ENCODE assay signal across 24 cellular contexts in genomic region chr16:12211870-12212690, GRCh38.
DNase-seq lines count a peak whose midpoint lies in the region; ATAC-seq, FAIRE-seq and TF ChIP-seq lines count a peak whose summit lies in the region.
"Had no signal": no experiment of that assay in that cellular context is flagged by ENCODE, and none has a peak within 500 bp of the region (broad histone marks: within the 10 kb centered on the region; RNA-seq: fewer than 3 reads in every experiment).

No MANE protein-coding gene starts in this region.

- no peaks in the 10 kb centered on the region for H3K27me3 ChIP-seq in liver (ENCODE audit: control insufficient read depth in 4 of 4, insufficient read depth in 4 of 4, low read length in 3 of 4)
- H3K27me3 ChIP-seq: BLaER1 treated with 17β-estradiol and CSF1 and Interleukin-3, amounts not matched to agents 10 nM and 100 nM; SJSA1 had no signal

- H3K4me1 Mint-ChIP-seq in type B pancreatic cell (ENCODE audit: unreplicated experiment): peaks cover 13% of the 10 kb centered on the region
- H3K4me1 Mint-ChIP-seq in activated CD4-positive, alpha-beta T cell treated with anti-CD3 and anti-CD28 coated beads, Interleukin-2, amount 10 ng/mL, durations not matched to agents 7 days and 5 days: no peaks in the 10 kb centered on the region

- H3K4me3 Mint-ChIP-seq in type B pancreatic cell: no peak overlapping the region
- H3K4me3 Mint-ChIP-seq in activated CD4-positive, alpha-beta T cell treated with anti-CD3 and anti-CD28 coated beads, Interleukin-2, amount 10 ng/mL, durations not matched to agents 7 days and 5 days: no peak overlapping the region
- H3K4me3 Mint-ChIP-seq: CD8-positive, alpha-beta T cell had no signal

- TF ChIP-seq CTCF in liver (IDR thresholded peaks at IDR 0.05; ENCODE audit: low read depth, low read length, missing input control): no peak
- no peak for TF ChIP-seq CTCF in type B pancreatic cell (conservative IDR thresholded peaks at IDR 0.05)

- H3K27me3 Mint-ChIP-seq in type B pancreatic cell: no peaks in the 10 kb centered on the region
- H3K27me3 Mint-ChIP-seq in activated CD4-positive, alpha-beta T cell treated with anti-CD3 and anti-CD28 coated beads, Interleukin-2, amount 10 ng/mL, durations not matched to agents 7 days and 5 days: no peaks in the 10 kb centered on the region

- H3K27ac ChIP-seq in liver (ENCODE audit: low read depth in 1 of 2, low read length in 2 of 2): peak overlapping the region; percentile 66 to 71
- H3K27ac ChIP-seq: 22Rv1; BLaER1 treated with 17β-estradiol and CSF1 and Interleukin-3, amounts not matched to agents 10 nM and 100 nM; SJSA1 had no signal

- ATAC-seq in HG03139 (IDR thresholded peaks at IDR 0.05; ENCODE audit: unreplicated experiment): no peak
- ATAC-seq: CD8-positive, alpha-beta T cell had no signal

- DNase-seq in NCI-H82 treated with DMSO at 0.1 percent for 48 hours (lab: John Stamatoyannopoulos, UW; ENCODE audit: unreplicated experiment): peak; percentile 16
- DNase-seq in NCI-H82 (lab: John Stamatoyannopoulos, UW): no peak
- DNase-seq in glomerular visceral epithelial cell (ENCODE audit: extremely low spot score): peak; percentile 5
- no peak for DNase-seq in type B pancreatic cell (ENCODE audit: extremely low spot score, unreplicated experiment)
- DNase-seq in activated CD4-positive, alpha-beta T cell treated with anti-CD3 and anti-CD28 coated beads, Interleukin-2, amount 10 ng/mL, durations not matched to agents 7 days and 5 days: no peak
- DNase-seq in HTR-8/SVneo (ENCODE audit: insufficient read length, low spot score): no peak
- DNase-seq: CD8-positive, alpha-beta T cell; DMS53; GDM1; KG1; NCI-H1092; NCI-H1436; NCI-H187 treated with DMSO at 0.1 percent for 48 hours; NCI-H2107; NCI-H2227 treated with DMSO at 0.1 percent for 48 hours; NCI-H510A; NK-92 treated with Interleukin-12 subunit alpha and Interleukin-12 subunit beta, amount 100 ng/mL, for 24 hours had no signal

- POLR2A ChIA-PET in activated CD4-positive, alpha-beta T cell treated with anti-CD3 and anti-CD28 coated beads, Interleukin-2, amount 10 ng/mL, durations not matched to agents 7 days and 5 days (lab: Charles Lee): no interaction called here

- WGBS in liver: 52% methylated on average over 15 of the region's 15 CpGs

- H3K9me3 Mint-ChIP-seq in type B pancreatic cell: peaks cover 5% of the 10 kb centered on the region
- peaks cover 2% of the 10 kb centered on the region for H3K9me3 Mint-ChIP-seq in activated CD4-positive, alpha-beta T cell treated with anti-CD3 and anti-CD28 coated beads, Interleukin-2, amount 10 ng/mL, durations not matched to agents 7 days and 5 days

- no peak for FAIRE-seq in HTR-8/SVneo (lab: Jason Lieb, UNC)
- FAIRE-seq: D721Med, RCC 7860 had no signal

- CTCF ChIA-PET in activated CD4-positive, alpha-beta T cell treated with anti-CD3 and anti-CD28 coated beads, Interleukin-2, amount 10 ng/mL, durations not matched to agents 7 days and 5 days (lab: Charles Lee): no interaction called here

- no peak for TF ChIP-seq RAD21 in liver (IDR thresholded peaks at IDR 0.05)

- H3K4me3 ChIP-seq in liver (ENCODE audit: low read depth in 1 of 3, low read length in 3 of 3): no peak overlapping the region
- H3K4me3 ChIP-seq: BLaER1 treated with 17β-estradiol and CSF1 and Interleukin-3, amounts not matched to agents 10 nM and 100 nM; SJSA1 had no signal

- H3K27ac Mint-ChIP-seq in type B pancreatic cell: peak overlapping the region; percentile 68
- no peak overlapping the region for H3K27ac Mint-ChIP-seq in activated CD4-positive, alpha-beta T cell treated with anti-CD3 and anti-CD28 coated beads, Interleukin-2, amount 10 ng/mL, durations not matched to agents 7 days and 5 days
- H3K27ac Mint-ChIP-seq: CD8-positive, alpha-beta T cell had no signal

- H3K9me3 ChIP-seq in liver (ENCODE audit: control insufficient read depth in 4 of 4, low read length in 3 of 4): no peaks in the 10 kb centered on the region
- H3K9me3 ChIP-seq: SJSA1 had no signal

- no peaks in the 10 kb centered on the region for H3K36me3 ChIP-seq in liver (ENCODE audit: control insufficient read depth in 4 of 4, insufficient read depth in 3 of 4, low read depth in 1 of 4, low read length in 3 of 4)
- H3K36me3 ChIP-seq: SJSA1 had no signal

- H3K4me1 ChIP-seq in liver (ENCODE audit: control insufficient read depth in 4 of 4, insufficient read depth in 4 of 4, low read length in 3 of 4): peaks cover 4 to 15% (median 9%) of the 10 kb centered on the region in 4 donors
- H3K4me1 ChIP-seq: SJSA1 had no signal

- no peak overlapping the region for H3K9ac ChIP-seq in liver (ENCODE audit: low read depth in 1 of 2, low read length in 2 of 2)
- H3K9ac ChIP-seq: BLaER1 treated with 17β-estradiol and CSF1 and Interleukin-3, amounts not matched to agents 10 nM and 100 nM had no signal

- H3K36me3 Mint-ChIP-seq in type B pancreatic cell: peaks cover 3% of the 10 kb centered on the region
- H3K36me3 Mint-ChIP-seq in activated CD4-positive, alpha-beta T cell treated with anti-CD3 and anti-CD28 coated beads, Interleukin-2, amount 10 ng/mL, durations not matched to agents 7 days and 5 days (ENCODE audit: low read depth): peaks cover 2% of the 10 kb centered on the region

TF ChIP-seq in liver, 16 proteins besides CTCF, POLR2A, EP300 and RAD21:
- peak; percentile 92 for TF ChIP-seq YY1 (IDR thresholded peaks at IDR 0.05)
- TF ChIP-seq ZBTB33 (IDR thresholded peaks at IDR 0.05): no peak
- TF ChIP-seq GABPA (IDR thresholded peaks at IDR 0.05 in 1 of 2, conservative IDR thresholded peaks at IDR 0.05 in 1 of 2): peak in 1 of 2 donors; percentile 37
- TF ChIP-seq HNF4A (conservative IDR thresholded peaks at IDR 0.05): peak; percentile 49 to 57
- TF ChIP-seq FOXA1 (IDR thresholded peaks at IDR 0.05): peak; percentile 8
- TF ChIP-seq JUND (IDR thresholded peaks at IDR 0.05): peak in 1 of 2 donors; percentile 37
- no peak for TF ChIP-seq NR2F2 (IDR thresholded peaks at IDR 0.05)
- TF ChIP-seq SP1 (IDR thresholded peaks at IDR 0.05): peak; percentile 84
- TF ChIP-seq MAX (IDR thresholded peaks at IDR 0.05): no peak
- TF ChIP-seq TAF1 (conservative IDR thresholded peaks at IDR 0.05): peak; percentile 77
- peak; percentile 10 for TF ChIP-seq HNF4G (IDR thresholded peaks at IDR 0.05)
- TF ChIP-seq FOXA2 (IDR thresholded peaks at IDR 0.05): no peak
- TF ChIP-seq REST (IDR thresholded peaks at IDR 0.05): peak; percentile 49
- peak in 1 of 2 donors; percentile 12 for TF ChIP-seq RXRA (IDR thresholded peaks at IDR 0.05)
- TF ChIP-seq, protein P1, sequence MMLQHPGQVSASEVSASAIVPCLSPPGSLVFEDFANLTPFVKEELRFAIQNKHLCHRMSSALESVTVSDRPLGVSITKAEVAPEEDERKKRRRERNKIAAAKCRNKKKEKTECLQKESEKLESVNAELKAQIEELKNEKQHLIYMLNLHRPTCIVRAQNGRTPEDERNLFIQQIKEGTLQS (IDR thresholded peaks at IDR 0.05): peak; percentile 10
- no peak for TF ChIP-seq EGR1 (IDR thresholded peaks at IDR 0.05; ENCODE audit: low read depth in 2 of 2)

Comparison
In these comparisons a context has a peak if more than half of its experiments do, and no peak if none do; other contexts are left out.
1. DNase-seq: peak in NCI-H82 treated with DMSO at 0.1 percent for 48 hours (single experiment) and glomerular visceral epithelial cell (single experiment); none in NCI-H82 (single experiment), type B pancreatic cell (single experiment), activated CD4-positive, alpha-beta T cell treated with anti-CD3 and anti-CD28 coated beads, Interleukin-2, amount 10 ng/mL, durations not matched to agents 7 days and 5 days (single experiment) and HTR-8/SVneo (single experiment).